In genomic region chr18:78818961-78819360, GRCh38 we compare ENCODE assay signal across 18 cellular contexts.
DNase-seq lines count a peak whose midpoint lies in the region; ATAC-seq and TF ChIP-seq lines count a peak whose summit lies in the region.
"Had no signal": no experiment of that assay in that cellular context is flagged by ENCODE, and none has a peak within 500 bp of the region (broad histone marks: within the 10 kb centered on the region; RNA-seq: fewer than 3 reads in every experiment).

No MANE protein-coding gene starts in this region.

- H3K36me3 ChIP-seq in colonic mucosa: no peaks in the 10 kb centered on the region

- H3K27me3 Mint-ChIP-seq in activated CD8-positive, alpha-beta memory T cell treated with anti-CD3 and anti-CD28 coated beads, Interleukin-2, amount 10 ng/mL, durations not matched to agents 7 days and 5 days: peaks cover 13% of the 10 kb centered on the region
- peaks cover 42% of the 10 kb centered on the region for H3K27me3 Mint-ChIP-seq in type B pancreatic cell

- no peak overlapping the region for H3K27ac Mint-ChIP-seq in activated CD8-positive, alpha-beta memory T cell treated with anti-CD3 and anti-CD28 coated beads, Interleukin-2, amount 10 ng/mL, durations not matched to agents 7 days and 5 days
- no peak overlapping the region for H3K27ac Mint-ChIP-seq in type B pancreatic cell
- H3K27ac Mint-ChIP-seq: CD4-positive, alpha-beta T cell had no signal

- H3K9me3 ChIP-seq in colonic mucosa: no peaks in the 10 kb centered on the region
- H3K9me3 ChIP-seq: A549 had no signal

- TF ChIP-seq CTCF in colonic mucosa (IDR thresholded peaks at IDR 0.05): no peak
- TF ChIP-seq CTCF in type B pancreatic cell (conservative IDR thresholded peaks at IDR 0.05): no peak

- no peak overlapping the region for H3K9ac ChIP-seq in colonic mucosa (ENCODE audit: low read depth in 2 of 2, low read length in 2 of 2)

- H3K36me3 Mint-ChIP-seq in activated CD8-positive, alpha-beta memory T cell treated with anti-CD3 and anti-CD28 coated beads, Interleukin-2, amount 10 ng/mL, durations not matched to agents 7 days and 5 days: no peaks in the 10 kb centered on the region
- no peaks in the 10 kb centered on the region for H3K36me3 Mint-ChIP-seq in type B pancreatic cell

- no peaks in the 10 kb centered on the region for H3K27me3 ChIP-seq in colonic mucosa

- ATAC-seq in activated CD8-positive, alpha-beta memory T cell treated with anti-CD3 and anti-CD28 coated beads, Interleukin-2, amount 10 ng/mL, durations not matched to agents 7 days and 5 days: no peak
- no peak for ATAC-seq in left lobe of liver
- ATAC-seq in GM19328 (IDR thresholded peaks at IDR 0.05; ENCODE audit: unreplicated experiment): no peak
- ATAC-seq: A549 had no signal

- H3K4me3 ChIP-seq in colonic mucosa: no peak overlapping the region
- H3K4me3 ChIP-seq: A549 had no signal

- no peaks in the 10 kb centered on the region for H3K4me1 ChIP-seq in colonic mucosa
- H3K4me1 ChIP-seq: A549 had no signal

- H3K27ac ChIP-seq in colonic mucosa: no peak overlapping the region
- H3K27ac ChIP-seq: 22Rv1, A549, C4-2B, HL-60 had no signal

- intact Hi-C loops in colonic mucosa (cut with DNase I): no loop called here

- CTCF ChIA-PET in activated CD8-positive, alpha-beta memory T cell treated with anti-CD3 and anti-CD28 coated beads, Interleukin-2, amount 10 ng/mL, durations not matched to agents 7 days and 5 days (lab: Charles Lee): no interaction called here

- H3K9me3 Mint-ChIP-seq in activated CD8-positive, alpha-beta memory T cell treated with anti-CD3 and anti-CD28 coated beads, Interleukin-2, amount 10 ng/mL, durations not matched to agents 7 days and 5 days (ENCODE audit: low read depth): no peaks in the 10 kb centered on the region
- H3K9me3 Mint-ChIP-seq in type B pancreatic cell: no peaks in the 10 kb centered on the region
- H3K9me3 Mint-ChIP-seq: CD4-positive, alpha-beta T cell had no signal

- DNase-seq in activated CD8-positive, alpha-beta memory T cell treated with anti-CD3 and anti-CD28 coated beads for 24 hours: peak; percentile 43
- no peak for DNase-seq in activated CD8-positive, alpha-beta memory T cell treated with anti-CD3 and anti-CD28 coated beads, Interleukin-2, amount 10 ng/mL, durations not matched to agents 7 days and 5 days
- DNase-seq in colonic mucosa (peak; percentile 9), left lobe of liver (ENCODE audit: low spot score) (peak; percentile 12), type B pancreatic cell (ENCODE audit: extremely low spot score, unreplicated experiment) (peak; percentile 37), HuH-7.5 (ENCODE audit: low spot score) (no peak)
- DNase-seq: AML-193; CD4-positive, alpha-beta T cell; DMS79 treated with DMSO at 0.1 percent for 48 hours; GF-D8; GOT3; H7; IMR-90 had no signal

- H3K4me1 Mint-ChIP-seq in activated CD8-positive, alpha-beta memory T cell treated with anti-CD3 and anti-CD28 coated beads, Interleukin-2, amount 10 ng/mL, durations not matched to agents 7 days and 5 days: no peaks in the 10 kb centered on the region
- H3K4me1 Mint-ChIP-seq in type B pancreatic cell (ENCODE audit: unreplicated experiment): peaks cover 8% of the 10 kb centered on the region

- no peak overlapping the region for H3K4me3 Mint-ChIP-seq in activated CD8-positive, alpha-beta memory T cell treated with anti-CD3 and anti-CD28 coated beads, Interleukin-2, amount 10 ng/mL, durations not matched to agents 7 days and 5 days
- H3K4me3 Mint-ChIP-seq in type B pancreatic cell: no peak overlapping the region
- H3K4me3 Mint-ChIP-seq: CD4-positive, alpha-beta T cell had no signal

Comparison
In these comparisons a context has a peak if more than half of its experiments do, and no peak if none do; other contexts are left out.
1. DNase-seq: peak in activated CD8-positive, alpha-beta memory T cell treated with anti-CD3 and anti-CD28 coated beads for 24 hours (single experiment), colonic mucosa (single experiment), left lobe of liver (single experiment) and type B pancreatic cell (single experiment); none in activated CD8-positive, alpha-beta memory T cell treated with anti-CD3 and anti-CD28 coated beads, Interleukin-2, amount 10 ng/mL, durations not matched to agents 7 days and 5 days (single experiment) and HuH-7.5 (single experiment).